1 cellular context compared by ENCODE assay signal in the genomic region with DNA sequence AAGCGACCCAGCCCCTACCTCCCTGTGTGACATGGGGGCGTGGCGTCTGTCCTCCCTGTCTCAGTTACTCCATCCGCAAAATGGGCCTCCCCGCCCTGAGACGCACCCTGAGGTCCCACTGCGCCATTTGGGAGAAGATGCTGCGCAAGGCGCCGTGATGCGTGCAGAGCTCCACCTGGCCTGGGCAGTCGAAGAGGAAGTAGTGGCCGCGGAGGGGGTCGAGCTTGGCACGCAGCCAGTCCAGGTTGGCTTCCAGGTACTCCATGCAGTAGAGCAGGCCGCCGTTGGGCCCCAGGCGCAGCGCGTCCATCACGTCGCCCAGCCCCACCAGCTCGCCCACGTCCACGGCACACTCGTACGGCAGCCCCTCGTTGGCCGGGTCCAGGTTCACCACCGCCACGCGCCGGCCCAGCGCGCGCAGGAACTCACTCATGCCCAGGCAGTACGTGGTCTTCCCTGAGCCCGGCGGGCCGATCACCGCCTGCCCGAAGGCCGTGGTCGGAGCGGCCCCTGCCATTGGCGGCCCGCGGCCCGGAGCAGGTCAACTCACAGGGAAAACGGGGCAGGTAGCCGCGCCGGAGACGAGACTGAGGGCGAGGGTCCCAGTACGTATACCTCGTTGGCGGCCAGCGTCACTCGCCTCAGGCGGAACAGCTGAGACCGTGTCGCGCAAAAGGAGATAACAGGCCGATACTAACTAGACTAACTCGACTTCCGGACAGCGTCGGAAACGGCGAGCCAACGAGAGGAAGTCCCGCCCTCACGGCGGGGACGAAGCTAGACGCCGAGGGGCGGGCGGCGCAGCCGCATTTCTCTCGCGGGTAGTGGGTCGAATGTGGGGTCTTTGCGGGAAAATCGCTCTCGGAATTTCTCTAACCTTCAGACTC.
TF ChIP-seq lines count a peak whose summit lies in the region.

TSS of gene GPN2 (minus strand) at position 704 of the 887 bp plus-strand sequence. CDS start at position 517, 187 bp downstream.

TF ChIP-seq in K562, 482 proteins besides CTCF, POLR2A, EP300 and RAD21 (continued from another document and continues in another):
- TF ChIP-seq, protein P1, sequence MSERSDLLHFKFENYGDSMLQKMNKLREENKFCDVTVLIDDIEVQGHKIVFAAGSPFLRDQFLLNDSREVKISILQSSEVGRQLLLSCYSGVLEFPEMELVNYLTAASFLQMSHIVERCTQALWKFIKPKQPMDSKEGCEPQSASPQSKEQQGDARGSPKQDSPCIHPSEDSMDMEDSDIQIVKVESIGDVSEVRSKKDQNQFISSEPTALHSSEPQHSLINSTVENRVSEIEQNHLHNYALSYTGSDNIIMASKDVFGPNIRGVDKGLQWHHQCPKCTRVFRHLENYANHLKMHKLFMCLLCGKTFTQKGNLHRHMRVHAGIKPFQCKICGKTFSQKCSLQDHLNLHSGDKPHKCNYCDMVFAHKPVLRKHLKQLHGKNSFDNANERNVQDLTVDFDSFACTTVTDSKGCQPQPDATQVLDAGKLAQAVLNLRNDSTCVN (CRISPR knock-in tag; IDR thresholded peaks at IDR 0.05): no peak
- TF ChIP-seq KAT7 (CRISPR knock-in tag; IDR thresholded peaks at IDR 0.05; ENCODE audit: borderline replicate concordance) (peak; percentile 100), SREBF2 (CRISPR knock-in tag; IDR thresholded peaks at IDR 0.05) (no peak), ZNF57 (CRISPR knock-in tag; IDR thresholded peaks at IDR 0.05) (no peak), ZNF318 (IDR thresholded peaks at IDR 0.05; ENCODE audit: borderline replicate concordance in 1 of 2, low read depth in 1 of 2) (no peak), SP1 (CRISPR knock-in tag; IDR thresholded peaks at IDR 0.05) (peak; percentile 71), SNAPC5 (CRISPR knock-in tag; IDR thresholded peaks at IDR 0.05) (no peak), RBM39 (optimal IDR thresholded peaks at IDR 0.05; ENCODE audit: low read depth, low read length) (no peak), ZNF23 (CRISPR knock-in tag; IDR thresholded peaks at IDR 0.05) (no peak), FOXP4 (CRISPR knock-in tag; IDR thresholded peaks at IDR 0.05; ENCODE audit: borderline replicate concordance) (peak; percentile 87; the same call in 1 of the 2 replicates), ESRRB (CRISPR knock-in tag; IDR thresholded peaks at IDR 0.05; ENCODE audit: borderline replicate concordance) (no peak), ZNF121 (CRISPR knock-in tag; conservative IDR thresholded peaks at IDR 0.05) (no peak; the same call in 1 of the 2 replicates), ZNF124 (CRISPR knock-in tag; IDR thresholded peaks at IDR 0.05) (no peak; the same call in 1 of the 2 replicates), SMAD4 (CRISPR knock-in tag; conservative IDR thresholded peaks at IDR 0.05) (peak; percentile 45; the same call in 1 of the 2 replicates), ETV1 (tag; conservative IDR thresholded peaks at IDR 0.05; ENCODE audit: low read depth) (peak; percentile 75), CHD1 (IDR thresholded peaks at IDR 0.05; ENCODE audit: low read length) (peak; percentile 97), ZNF589 (CRISPR knock-in tag; IDR thresholded peaks at IDR 0.05; ENCODE audit: low read depth) (no peak; the same call in 1 of the 2 replicates), POLR2AphosphoS2 (IDR thresholded peaks at IDR 0.05; ENCODE audit: low read length) (peak; percentile 99), ARNT (IDR thresholded peaks at IDR 0.05) (no peak), TAF1 (IDR thresholded peaks at IDR 0.05; ENCODE audit: control insufficient read depth, extremely low read depth, insufficient read depth, low read length, severe bottlenecking) (peak; percentile 71), TSHZ1 (CRISPR knock-in tag; IDR thresholded peaks at IDR 0.05) (no peak), CBX3 (IDR thresholded peaks at IDR 0.05; ENCODE audit: borderline replicate concordance in 1 of 2, low read length in 2 of 2) (peak in 1 of 2 experiments; percentile 61; a peak in 1 of 3 replicates), HLTF (IDR thresholded peaks at IDR 0.05) (peak; percentile 16; the same call in 1 of the 2 replicates), SMARCE1 (IDR thresholded peaks at IDR 0.05) (0 out of 2 replicates have a peak, but pooled peaks have one; percentile 42), KLF16 (IDR thresholded peaks at IDR 0.05) (no peak), ZNF584 (CRISPR knock-in tag; IDR thresholded peaks at IDR 0.05; ENCODE audit: low read depth) (no peak; the same call in 1 of the 2 replicates), RB1 (IDR thresholded peaks at IDR 0.05; ENCODE audit: low read depth) (no peak), STAT5A (IDR thresholded peaks at IDR 0.05; ENCODE audit: borderline replicate concordance, low read length) (no peak; the same call in 1 of the 2 replicates), NELFE (IDR thresholded peaks at IDR 0.05; ENCODE audit: insufficient read depth, insufficient read length) (no peak), MEF2A (IDR thresholded peaks at IDR 0.05; ENCODE audit: control insufficient read depth, low read depth, low read length) (no peak), KHSRP (IDR thresholded peaks at IDR 0.05) (no peak)
- TF ChIP-seq, protein P2, sequence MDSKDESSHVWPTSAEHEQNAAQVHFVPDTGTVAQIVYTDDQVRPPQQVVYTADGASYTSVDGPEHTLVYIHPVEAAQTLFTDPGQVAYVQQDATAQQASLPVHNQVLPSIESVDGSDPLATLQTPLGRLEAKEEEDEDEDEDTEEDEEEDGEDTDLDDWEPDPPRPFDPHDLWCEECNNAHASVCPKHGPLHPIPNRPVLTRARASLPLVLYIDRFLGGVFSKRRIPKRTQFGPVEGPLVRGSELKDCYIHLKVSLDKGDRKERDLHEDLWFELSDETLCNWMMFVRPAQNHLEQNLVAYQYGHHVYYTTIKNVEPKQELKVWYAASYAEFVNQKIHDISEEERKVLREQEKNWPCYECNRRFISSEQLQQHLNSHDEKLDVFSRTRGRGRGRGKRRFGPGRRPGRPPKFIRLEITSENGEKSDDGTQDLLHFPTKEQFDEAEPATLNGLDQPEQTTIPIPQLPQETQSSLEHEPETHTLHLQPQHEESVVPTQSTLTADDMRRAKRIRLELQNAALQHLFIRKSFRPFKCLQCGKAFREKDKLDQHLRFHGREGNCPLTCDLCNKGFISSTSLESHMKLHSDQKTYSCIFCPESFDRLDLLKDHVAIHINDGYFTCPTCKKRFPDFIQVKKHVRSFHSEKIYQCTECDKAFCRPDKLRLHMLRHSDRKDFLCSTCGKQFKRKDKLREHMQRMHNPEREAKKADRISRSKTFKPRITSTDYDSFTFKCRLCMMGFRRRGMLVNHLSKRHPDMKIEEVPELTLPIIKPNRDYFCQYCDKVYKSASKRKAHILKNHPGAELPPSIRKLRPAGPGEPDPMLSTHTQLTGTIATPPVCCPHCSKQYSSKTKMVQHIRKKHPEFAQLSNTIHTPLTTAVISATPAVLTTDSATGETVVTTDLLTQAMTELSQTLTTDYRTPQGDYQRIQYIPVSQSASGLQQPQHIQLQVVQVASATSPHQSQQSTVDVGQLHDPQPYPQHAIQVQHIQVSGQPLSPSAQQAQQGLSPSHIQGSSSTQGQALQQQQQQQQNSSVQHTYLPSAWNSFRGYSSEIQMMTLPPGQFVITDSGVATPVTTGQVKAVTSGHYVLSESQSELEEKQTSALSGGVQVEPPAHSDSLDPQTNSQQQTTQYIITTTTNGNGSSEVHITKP (IDR thresholded peaks at IDR 0.05; ENCODE audit: partially characterized antibody): peak; percentile 66
- TF ChIP-seq, protein P3, sequence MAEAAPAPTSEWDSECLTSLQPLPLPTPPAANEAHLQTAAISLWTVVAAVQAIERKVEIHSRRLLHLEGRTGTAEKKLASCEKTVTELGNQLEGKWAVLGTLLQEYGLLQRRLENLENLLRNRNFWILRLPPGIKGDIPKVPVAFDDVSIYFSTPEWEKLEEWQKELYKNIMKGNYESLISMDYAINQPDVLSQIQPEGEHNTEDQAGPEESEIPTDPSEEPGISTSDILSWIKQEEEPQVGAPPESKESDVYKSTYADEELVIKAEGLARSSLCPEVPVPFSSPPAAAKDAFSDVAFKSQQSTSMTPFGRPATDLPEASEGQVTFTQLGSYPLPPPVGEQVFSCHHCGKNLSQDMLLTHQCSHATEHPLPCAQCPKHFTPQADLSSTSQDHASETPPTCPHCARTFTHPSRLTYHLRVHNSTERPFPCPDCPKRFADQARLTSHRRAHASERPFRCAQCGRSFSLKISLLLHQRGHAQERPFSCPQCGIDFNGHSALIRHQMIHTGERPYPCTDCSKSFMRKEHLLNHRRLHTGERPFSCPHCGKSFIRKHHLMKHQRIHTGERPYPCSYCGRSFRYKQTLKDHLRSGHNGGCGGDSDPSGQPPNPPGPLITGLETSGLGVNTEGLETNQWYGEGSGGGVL (CRISPR knock-in tag; IDR thresholded peaks at IDR 0.05): no peak
